Comparison of ENCODE assay signal across 22 cellular contexts in genomic region chr2:237909801-237910475, GRCh38. TPM values are rescaled to one million over a fixed set of nuclear protein-coding genes. Genes with fewer than 3 reads are reported as not detected.
DNase-seq lines count a peak whose midpoint lies in the region; ATAC-seq and TF ChIP-seq lines count a peak whose summit lies in the region.
"Had no signal": no experiment of that assay in that cellular context is flagged by ENCODE, and none has a peak within 500 bp of the region (broad histone marks: within the 10 kb centered on the region; RNA-seq: fewer than 3 reads in every experiment).

No MANE protein-coding gene starts in this region.

- H3K9me3 ChIP-seq in psoas muscle = peaks cover 8% of the 10 kb centered on the region
- H3K9me3 ChIP-seq in CD8-positive, alpha-beta T cell (ENCODE audit: low read length) = no peaks in the 10 kb centered on the region

- CTCF ChIA-PET in CD8-positive, alpha-beta T cell (lab: Charles Lee) = no interaction called here

- DNase-seq in activated naive CD8-positive, alpha-beta T cell treated with anti-CD3 and anti-CD28 coated beads, Interleukin-2, amount 10 ng/mL, durations not matched to agents 7 days and 5 days = peak; percentile 9
- no peak for DNase-seq in activated naive CD8-positive, alpha-beta T cell treated with anti-CD3 and anti-CD28 coated beads, Interleukin-2, amount 50 U/mL, for 24 hours
- DNase-seq in psoas muscle = no peak
- DNase-seq in activated CD8-positive, alpha-beta memory T cell treated with anti-CD3 and anti-CD28 coated beads, Interleukin-2, amount 50 U/mL, for 48 hours = no peak
- no peak for DNase-seq in CD8-positive, alpha-beta T cell
- DNase-seq: DND-41, GDM1, GOT3, HFFc6, Karpas-422, MG63, NCI-H1092, NCI-H146, NCI-H2081 treated with DMSO at 0.1 percent for 48 hours, NCI-H2227 treated with DMSO at 0.1 percent for 48 hours, NCI-H524, SHP77 had no signal

- peaks cover 16% of the 10 kb centered on the region for H3K4me1 Mint-ChIP-seq in activated naive CD8-positive, alpha-beta T cell treated with anti-CD3 and anti-CD28 coated beads, Interleukin-2, amount 10 ng/mL, durations not matched to agents 7 days and 5 days
- peaks cover 16% of the 10 kb centered on the region for H3K4me1 Mint-ChIP-seq in activated naive CD8-positive, alpha-beta T cell treated with anti-CD3 and anti-CD28 coated beads, Interleukin-2, amount 50 U/mL, for 24 hours
- H3K4me1 Mint-ChIP-seq in dendritic cell treated with granulocyte-macrophage colony-stimulating factor and Interleukin-4, amounts not matched to agents 40 ng/mL and 50 ng/mL, for 4 days (ENCODE audit: low read depth) = peaks cover 35% of the 10 kb centered on the region
- peaks cover 13% of the 10 kb centered on the region for H3K4me1 Mint-ChIP-seq in CD8-positive, alpha-beta T cell (ENCODE audit: low read depth)

- intact Hi-C loops in dendritic cell treated with granulocyte-macrophage colony-stimulating factor and Interleukin-4, amounts not matched to agents 40 ng/mL and 50 ng/mL, for 4 days (cut with micrococcal nuclease) = no loop called here
- intact Hi-C loops in psoas muscle (cut with DNase I) = loop anchor here (5.0 to 10.0 kb wide), 2 partner anchors 57 to 235 kb away; partner anchors contain the start of gene UBE2F (in 1 of the 2)
- intact Hi-C loops in CD8-positive, alpha-beta T cell (cut with DNase I, micrococcal nuclease) = no loop called here

- no peak overlapping the region for H3K4me3 Mint-ChIP-seq in activated naive CD8-positive, alpha-beta T cell treated with anti-CD3 and anti-CD28 coated beads, Interleukin-2, amount 10 ng/mL, durations not matched to agents 7 days and 5 days
- H3K4me3 Mint-ChIP-seq in activated naive CD8-positive, alpha-beta T cell treated with anti-CD3 and anti-CD28 coated beads, Interleukin-2, amount 50 U/mL, for 24 hours = no peak overlapping the region
- no peak overlapping the region for H3K4me3 Mint-ChIP-seq in dendritic cell treated with granulocyte-macrophage colony-stimulating factor and Interleukin-4, amounts not matched to agents 40 ng/mL and 50 ng/mL, for 4 days
- H3K4me3 Mint-ChIP-seq in CD8-positive, alpha-beta T cell = no peak overlapping the region
- H3K4me3 Mint-ChIP-seq: HFFc6 had no signal

- no peak for ATAC-seq in activated naive CD8-positive, alpha-beta T cell treated with anti-CD3 and anti-CD28 coated beads, Interleukin-2, amount 10 ng/mL, durations not matched to agents 7 days and 5 days (ENCODE audit: low read depth)
- ATAC-seq in activated naive CD8-positive, alpha-beta T cell treated with anti-CD3 and anti-CD28 coated beads, Interleukin-2, amount 50 U/mL, for 24 hours = no peak
- ATAC-seq in psoas muscle (no peak), HG02588 (IDR thresholded peaks at IDR 0.05; ENCODE audit: unreplicated experiment) (no peak), GM18498 (IDR thresholded peaks at IDR 0.05; ENCODE audit: unreplicated experiment) (no peak)
- no peak for ATAC-seq in CD8-positive, alpha-beta T cell
- ATAC-seq: Panc1 had no signal

- H3K27me3 Mint-ChIP-seq in activated naive CD8-positive, alpha-beta T cell treated with anti-CD3 and anti-CD28 coated beads, Interleukin-2, amount 10 ng/mL, durations not matched to agents 7 days and 5 days = no peaks in the 10 kb centered on the region
- no peaks in the 10 kb centered on the region for H3K27me3 Mint-ChIP-seq in activated naive CD8-positive, alpha-beta T cell treated with anti-CD3 and anti-CD28 coated beads, Interleukin-2, amount 50 U/mL, for 24 hours
- peaks cover 9% of the 10 kb centered on the region for H3K27me3 Mint-ChIP-seq in dendritic cell treated with granulocyte-macrophage colony-stimulating factor and Interleukin-4, amounts not matched to agents 40 ng/mL and 50 ng/mL, for 4 days
- no peaks in the 10 kb centered on the region for H3K27me3 Mint-ChIP-seq in CD8-positive, alpha-beta T cell (ENCODE audit: low read depth)

- H3K27ac Mint-ChIP-seq in activated naive CD8-positive, alpha-beta T cell treated with anti-CD3 and anti-CD28 coated beads, Interleukin-2, amount 10 ng/mL, durations not matched to agents 7 days and 5 days = peak overlapping the region; percentile 56
- H3K27ac Mint-ChIP-seq in activated naive CD8-positive, alpha-beta T cell treated with anti-CD3 and anti-CD28 coated beads, Interleukin-2, amount 50 U/mL, for 24 hours = no peak overlapping the region
- H3K27ac Mint-ChIP-seq in dendritic cell treated with granulocyte-macrophage colony-stimulating factor and Interleukin-4, amounts not matched to agents 40 ng/mL and 50 ng/mL, for 4 days = peak overlapping the region; percentile 21
- no peak overlapping the region for H3K27ac Mint-ChIP-seq in CD8-positive, alpha-beta T cell
- H3K27ac Mint-ChIP-seq: HFFc6 had no signal

- H3K4me3 ChIP-seq in psoas muscle = no peak overlapping the region
- H3K4me3 ChIP-seq in CD8-positive, alpha-beta T cell (ENCODE audit: low read depth, low read length) = no peak overlapping the region
- H3K4me3 ChIP-seq: BLaER1 treated with 17β-estradiol and CSF1 and Interleukin-3, amounts not matched to agents 10 nM and 100 nM; MG63 had no signal

- peak overlapping the region; percentile 16 for H3K27ac ChIP-seq in psoas muscle
- no peak overlapping the region for H3K27ac ChIP-seq in CD8-positive, alpha-beta T cell (ENCODE audit: low read depth, low read length)
- H3K27ac ChIP-seq: BLaER1 treated with 17β-estradiol and CSF1 and Interleukin-3, amounts not matched to agents 10 nM and 100 nM had no signal

- H3K27me3 ChIP-seq in psoas muscle (ENCODE audit: insufficient read depth in 3 of 3, low read length in 2 of 3) = no peaks in the 10 kb centered on the region
- H3K27me3 ChIP-seq in CD8-positive, alpha-beta T cell (ENCODE audit: insufficient read depth, low read length) = no peaks in the 10 kb centered on the region
- H3K27me3 ChIP-seq: BLaER1 treated with 17β-estradiol and CSF1 and Interleukin-3, amounts not matched to agents 10 nM and 100 nM; MG63 had no signal

- POLR2A ChIA-PET in activated naive CD8-positive, alpha-beta T cell treated with anti-CD3 and anti-CD28 coated beads, Interleukin-2, amount 10 ng/mL, durations not matched to agents 7 days and 5 days (lab: Charles Lee) = no interaction called here
- POLR2A ChIA-PET in CD8-positive, alpha-beta T cell (lab: Charles Lee) = no interaction called here

- no peak for TF ChIP-seq CTCF in psoas muscle (IDR thresholded peaks at IDR 0.05)
- no peak for TF ChIP-seq CTCF in CD8-positive, alpha-beta T cell (IDR thresholded peaks at IDR 0.05)

- H3K36me3 ChIP-seq in psoas muscle (ENCODE audit: insufficient read depth in 1 of 2, low read depth in 1 of 2) = no peaks in the 10 kb centered on the region
- H3K36me3 ChIP-seq in CD8-positive, alpha-beta T cell (ENCODE audit: insufficient read depth, low read length) = no peaks in the 10 kb centered on the region
- H3K36me3 ChIP-seq: BLaER1 treated with 17β-estradiol and CSF1 and Interleukin-3, amounts not matched to agents 10 nM and 100 nM had no signal

- 88 to 90% (median 88%) methylated on average over 14 of the region's 14 CpGs for WGBS in psoas muscle, 3 donors

- peaks cover 10% of the 10 kb centered on the region for H3K36me3 Mint-ChIP-seq in activated naive CD8-positive, alpha-beta T cell treated with anti-CD3 and anti-CD28 coated beads, Interleukin-2, amount 10 ng/mL, durations not matched to agents 7 days and 5 days
- H3K36me3 Mint-ChIP-seq in activated naive CD8-positive, alpha-beta T cell treated with anti-CD3 and anti-CD28 coated beads, Interleukin-2, amount 50 U/mL, for 24 hours (ENCODE audit: low read depth) = peaks cover 3% of the 10 kb centered on the region
- H3K36me3 Mint-ChIP-seq in dendritic cell treated with granulocyte-macrophage colony-stimulating factor and Interleukin-4, amounts not matched to agents 40 ng/mL and 50 ng/mL, for 4 days (ENCODE audit: low read depth) = peaks cover 76% of the 10 kb centered on the region
- no peaks in the 10 kb centered on the region for H3K36me3 Mint-ChIP-seq in CD8-positive, alpha-beta T cell

- H3K4me1 ChIP-seq in psoas muscle = peaks cover 8% of the 10 kb centered on the region
- peaks cover 9% of the 10 kb centered on the region for H3K4me1 ChIP-seq in CD8-positive, alpha-beta T cell (ENCODE audit: insufficient read depth, low read length)

- peaks cover 20% of the 10 kb centered on the region for H3K9me3 Mint-ChIP-seq in activated naive CD8-positive, alpha-beta T cell treated with anti-CD3 and anti-CD28 coated beads, Interleukin-2, amount 10 ng/mL, durations not matched to agents 7 days and 5 days
- peaks cover 11% of the 10 kb centered on the region for H3K9me3 Mint-ChIP-seq in activated naive CD8-positive, alpha-beta T cell treated with anti-CD3 and anti-CD28 coated beads, Interleukin-2, amount 50 U/mL, for 24 hours
- H3K9me3 Mint-ChIP-seq in dendritic cell treated with granulocyte-macrophage colony-stimulating factor and Interleukin-4, amounts not matched to agents 40 ng/mL and 50 ng/mL, for 4 days = peaks cover 12% of the 10 kb centered on the region
- H3K9me3 Mint-ChIP-seq in CD8-positive, alpha-beta T cell = peaks cover 6% of the 10 kb centered on the region

RNA-seq across cellular contexts. Expression of gene RAMP1, which starts 50.5 kb away (rescaled TPM):
- 1 to 10 TPM in 1 of 2 experiments, under 1 TPM in 1; 0.68 to 1.1 TPM for total RNA-seq in activated naive CD8-positive, alpha-beta T cell treated with anti-CD3 and anti-CD28 coated beads, Interleukin-2, amount 10 ng/mL, durations not matched to agents 7 days and 5 days
- total RNA-seq in psoas muscle = 100 to 1,000 TPM in 1 of 4 donors, 10 to 100 TPM in 3; 32.8 to 105 (median 91.2) TPM
- 100 to 1,000 TPM in 2 of 3 donors, 10 to 100 TPM in 1; 86.5 to 367 (median 303) TPM for polyA plus RNA-seq in psoas muscle
- total RNA-seq in CD8-positive, alpha-beta T cell = not detected

RNA-seq across cellular contexts. Expression of gene UBE2F, which starts 56.9 kb away (rescaled TPM):
- 10 to 100 TPM; 49.0 to 49.8 TPM for total RNA-seq in activated naive CD8-positive, alpha-beta T cell treated with anti-CD3 and anti-CD28 coated beads, Interleukin-2, amount 10 ng/mL, durations not matched to agents 7 days and 5 days
- total RNA-seq in psoas muscle = 10 to 100 TPM; 46.0 to 67.5 (median 52.5) TPM
- 100 to 1,000 TPM in 2 of 3 donors, 10 to 100 TPM in 1; 74.2 to 134 (median 101) TPM for polyA plus RNA-seq in psoas muscle
- 10 to 100 TPM; 16.5 to 18.4 TPM for total RNA-seq in CD8-positive, alpha-beta T cell

Comparison
In these comparisons a context has a peak if more than half of its experiments do, and no peak if none do; other contexts are left out.
1. H3K27ac Mint-ChIP-seq: peak in activated naive CD8-positive, alpha-beta T cell treated with anti-CD3 and anti-CD28 coated beads, Interleukin-2, amount 10 ng/mL, durations not matched to agents 7 days and 5 days (single experiment) and dendritic cell treated with granulocyte-macrophage colony-stimulating factor and Interleukin-4, amounts not matched to agents 40 ng/mL and 50 ng/mL, for 4 days (single experiment); none in activated naive CD8-positive, alpha-beta T cell treated with anti-CD3 and anti-CD28 coated beads, Interleukin-2, amount 50 U/mL, for 24 hours (single experiment) and CD8-positive, alpha-beta T cell (single experiment).
2. RNA of gene RAMP1, which starts 50.5 kb away (total RNA-seq): 32.8 to 105 TPM in psoas muscle; 0.68 to 1.1 TPM in activated naive CD8-positive, alpha-beta T cell treated with anti-CD3 and anti-CD28 coated beads, Interleukin-2, amount 10 ng/mL, durations not matched to agents 7 days and 5 days and not detected in CD8-positive, alpha-beta T cell; every median in the first group is over 10 times any median in the second.
3. intact Hi-C loops: an anchor here in psoas muscle (5.0 to 10.0 kb wide); none called in dendritic cell treated with granulocyte-macrophage colony-stimulating factor and Interleukin-4, amounts not matched to agents 40 ng/mL and 50 ng/mL, for 4 days and CD8-positive, alpha-beta T cell.